ENCODE assay signal across 1 cellular context in genomic region chr11:46593550-46594382, GRCh38.
TF ChIP-seq lines count a peak whose summit lies in the region.

Gene AMBRA1, minus strand, starts transcription at chr11:46594023. Its CDS starts 45,643 bp downstream, at chr11:46548380.

TF ChIP-seq in HepG2, 621 proteins besides CTCF, POLR2A, EP300 and RAD21 (continued from another document and continues in another):
- TF ChIP-seq UBTF (CRISPR knock-in tag; IDR thresholded peaks at IDR 0.05) (peak; percentile 92), MTF2 (CRISPR knock-in tag; IDR thresholded peaks at IDR 0.05; ENCODE audit: borderline replicate concordance) (no peak), FOXA1 (IDR thresholded peaks at IDR 0.05) (no peak), FOXA1 (CRISPR knock-in tag; IDR thresholded peaks at IDR 0.05) (peak; percentile 51), TCF7L2 (IDR thresholded peaks at IDR 0.05; ENCODE audit: low read depth, low read length) (no peak), RBM39 (IDR thresholded peaks at IDR 0.05; ENCODE audit: low read depth, low read length, poor library complexity, severe bottlenecking) (peak; percentile 98), ZNF589 (CRISPR knock-in tag; conservative IDR thresholded peaks at IDR 0.05) (no peak), ZNF264 (CRISPR knock-in tag; IDR thresholded peaks at IDR 0.05) (no peak), PAF1 (CRISPR knock-in tag; IDR thresholded peaks at IDR 0.05) (no peak), BRD4 (CRISPR knock-in tag; IDR thresholded peaks at IDR 0.05) (no peak; the same call in 1 of the 2 replicates), TBL1XR1 (IDR thresholded peaks at IDR 0.05; ENCODE audit: borderline replicate concordance, low read length, partially characterized antibody) (no peak), MEF2D (CRISPR knock-in tag; IDR thresholded peaks at IDR 0.05) (no peak), ZNF720 (CRISPR knock-in tag; IDR thresholded peaks at IDR 0.05) (no peak), ZNF12 (CRISPR knock-in tag; IDR thresholded peaks at IDR 0.05) (peak; percentile 85), ELF1 (CRISPR knock-in tag; IDR thresholded peaks at IDR 0.05) (peak; percentile 59), MEIS1 (CRISPR knock-in tag; IDR thresholded peaks at IDR 0.05; ENCODE audit: borderline replicate concordance) (no peak), SMYD3 (CRISPR knock-in tag; IDR thresholded peaks at IDR 0.05) (no peak), MAZ (IDR thresholded peaks at IDR 0.05; ENCODE audit: borderline replicate concordance, low read depth, low read length) (no peak), MAZ (CRISPR knock-in tag; IDR thresholded peaks at IDR 0.05; ENCODE audit: low read depth) (peak; percentile 69), ZNF557 (CRISPR knock-in tag; IDR thresholded peaks at IDR 0.05) (no peak), GABPB1 (CRISPR knock-in tag; IDR thresholded peaks at IDR 0.05) (peak; percentile 72), MED13 (CRISPR knock-in tag; IDR thresholded peaks at IDR 0.05) (no peak; the same call in 1 of the 2 replicates), ZBTB3 (CRISPR knock-in tag; IDR thresholded peaks at IDR 0.05; ENCODE audit: borderline replicate concordance, low read depth) (no peak), HMGXB4 (CRISPR knock-in tag; IDR thresholded peaks at IDR 0.05; ENCODE audit: borderline replicate concordance in 1 of 2, low read depth in 1 of 2) (peak; percentile 66 to 81; a peak in 3 of 4 replicates), FLYWCH1 (CRISPR knock-in tag; IDR thresholded peaks at IDR 0.05) (0 out of 2 replicates have a peak, but pooled peaks have one; percentile 30), ZNF597 (CRISPR knock-in tag; IDR thresholded peaks at IDR 0.05) (no peak), ZZZ3 (CRISPR knock-in tag; IDR thresholded peaks at IDR 0.05; ENCODE audit: borderline replicate concordance) (peak; percentile 75; the same call in 1 of the 2 replicates), CAMTA2 (CRISPR knock-in tag; IDR thresholded peaks at IDR 0.05; ENCODE audit: borderline replicate concordance) (no peak), MATR3 (CRISPR knock-in tag; IDR thresholded peaks at IDR 0.05) (no peak), TOE1 (CRISPR knock-in tag; IDR thresholded peaks at IDR 0.05) (no peak), KAT8 (CRISPR knock-in tag; IDR thresholded peaks at IDR 0.05) (peak; percentile 92), IRF9 (CRISPR knock-in tag; IDR thresholded peaks at IDR 0.05; ENCODE audit: borderline replicate concordance) (peak; percentile 58; the same call in 1 of the 2 replicates), ZNF792 (CRISPR knock-in tag; IDR thresholded peaks at IDR 0.05) (peak; percentile 41; the same call in 1 of the 2 replicates), ARNT (IDR thresholded peaks at IDR 0.05) (no peak), DRAP1 (CRISPR knock-in tag; IDR thresholded peaks at IDR 0.05) (peak; percentile 75), ARID2 (CRISPR knock-in tag; IDR thresholded peaks at IDR 0.05; ENCODE audit: borderline replicate concordance) (no peak), ZSCAN20 (CRISPR knock-in tag; IDR thresholded peaks at IDR 0.05; ENCODE audit: borderline replicate concordance) (no peak), CC2D1A (CRISPR knock-in tag; IDR thresholded peaks at IDR 0.05) (no peak)
- TF ChIP-seq, protein P1, sequence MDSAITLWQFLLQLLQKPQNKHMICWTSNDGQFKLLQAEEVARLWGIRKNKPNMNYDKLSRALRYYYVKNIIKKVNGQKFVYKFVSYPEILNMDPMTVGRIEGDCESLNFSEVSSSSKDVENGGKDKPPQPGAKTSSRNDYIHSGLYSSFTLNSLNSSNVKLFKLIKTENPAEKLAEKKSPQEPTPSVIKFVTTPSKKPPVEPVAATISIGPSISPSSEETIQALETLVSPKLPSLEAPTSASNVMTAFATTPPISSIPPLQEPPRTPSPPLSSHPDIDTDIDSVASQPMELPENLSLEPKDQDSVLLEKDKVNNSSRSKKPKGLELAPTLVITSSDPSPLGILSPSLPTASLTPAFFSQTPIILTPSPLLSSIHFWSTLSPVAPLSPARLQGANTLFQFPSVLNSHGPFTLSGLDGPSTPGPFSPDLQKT (CRISPR knock-in tag; IDR thresholded peaks at IDR 0.05; ENCODE audit: borderline replicate concordance): no peak
- TF ChIP-seq, protein P2, sequence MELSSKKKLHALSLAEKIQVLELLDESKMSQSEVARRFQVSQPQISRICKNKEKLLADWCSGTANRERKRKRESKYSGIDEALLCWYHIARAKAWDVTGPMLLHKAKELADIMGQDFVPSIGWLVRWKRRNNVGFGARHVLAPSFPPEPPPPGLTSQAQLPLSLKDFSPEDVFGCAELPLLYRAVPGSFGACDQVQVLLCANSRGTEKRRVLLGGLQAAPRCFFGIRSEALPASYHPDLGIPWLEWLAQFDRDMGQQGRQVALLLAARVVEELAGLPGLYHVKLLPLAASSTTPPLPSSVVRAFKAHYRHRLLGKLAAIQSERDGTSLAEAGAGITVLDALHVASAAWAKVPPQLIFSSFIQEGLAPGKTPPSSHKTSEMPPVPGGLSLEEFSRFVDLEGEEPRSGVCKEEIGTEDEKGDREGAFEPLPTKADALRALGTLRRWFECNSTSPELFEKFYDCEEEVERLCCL (CRISPR knock-in tag; IDR thresholded peaks at IDR 0.05; ENCODE audit: borderline replicate concordance): no peak
- TF ChIP-seq, protein P3, sequence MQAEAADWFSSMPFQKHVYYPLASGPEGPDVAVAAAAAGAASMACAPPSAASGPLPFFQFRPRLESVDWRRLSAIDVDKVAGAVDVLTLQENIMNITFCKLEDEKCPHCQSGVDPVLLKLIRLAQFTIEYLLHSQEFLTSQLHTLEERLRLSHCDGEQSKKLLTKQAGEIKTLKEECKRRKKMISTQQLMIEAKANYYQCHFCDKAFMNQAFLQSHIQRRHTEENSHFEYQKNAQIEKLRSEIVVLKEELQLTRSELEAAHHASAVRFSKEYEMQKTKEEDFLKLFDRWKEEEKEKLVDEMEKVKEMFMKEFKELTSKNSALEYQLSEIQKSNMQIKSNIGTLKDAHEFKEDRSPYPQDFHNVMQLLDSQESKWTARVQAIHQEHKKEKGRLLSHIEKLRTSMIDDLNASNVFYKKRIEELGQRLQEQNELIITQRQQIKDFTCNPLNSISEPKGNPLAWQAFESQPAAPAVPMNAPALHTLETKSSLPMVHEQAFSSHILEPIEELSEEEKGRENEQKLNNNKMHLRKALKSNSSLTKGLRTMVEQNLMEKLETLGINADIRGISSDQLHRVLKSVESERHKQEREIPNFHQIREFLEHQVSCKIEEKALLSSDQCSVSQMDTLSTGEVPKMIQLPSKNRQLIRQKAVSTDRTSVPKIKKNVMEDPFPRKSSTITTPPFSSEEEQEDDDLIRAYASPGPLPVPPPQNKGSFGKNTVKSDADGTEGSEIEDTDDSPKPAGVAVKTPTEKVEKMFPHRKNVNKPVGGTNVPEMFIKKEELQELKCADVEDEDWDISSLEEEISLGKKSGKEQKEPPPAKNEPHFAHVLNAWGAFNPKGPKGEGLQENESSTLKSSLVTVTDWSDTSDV (CRISPR knock-in tag; IDR thresholded peaks at IDR 0.05): no peak
- TF ChIP-seq, protein P4, sequence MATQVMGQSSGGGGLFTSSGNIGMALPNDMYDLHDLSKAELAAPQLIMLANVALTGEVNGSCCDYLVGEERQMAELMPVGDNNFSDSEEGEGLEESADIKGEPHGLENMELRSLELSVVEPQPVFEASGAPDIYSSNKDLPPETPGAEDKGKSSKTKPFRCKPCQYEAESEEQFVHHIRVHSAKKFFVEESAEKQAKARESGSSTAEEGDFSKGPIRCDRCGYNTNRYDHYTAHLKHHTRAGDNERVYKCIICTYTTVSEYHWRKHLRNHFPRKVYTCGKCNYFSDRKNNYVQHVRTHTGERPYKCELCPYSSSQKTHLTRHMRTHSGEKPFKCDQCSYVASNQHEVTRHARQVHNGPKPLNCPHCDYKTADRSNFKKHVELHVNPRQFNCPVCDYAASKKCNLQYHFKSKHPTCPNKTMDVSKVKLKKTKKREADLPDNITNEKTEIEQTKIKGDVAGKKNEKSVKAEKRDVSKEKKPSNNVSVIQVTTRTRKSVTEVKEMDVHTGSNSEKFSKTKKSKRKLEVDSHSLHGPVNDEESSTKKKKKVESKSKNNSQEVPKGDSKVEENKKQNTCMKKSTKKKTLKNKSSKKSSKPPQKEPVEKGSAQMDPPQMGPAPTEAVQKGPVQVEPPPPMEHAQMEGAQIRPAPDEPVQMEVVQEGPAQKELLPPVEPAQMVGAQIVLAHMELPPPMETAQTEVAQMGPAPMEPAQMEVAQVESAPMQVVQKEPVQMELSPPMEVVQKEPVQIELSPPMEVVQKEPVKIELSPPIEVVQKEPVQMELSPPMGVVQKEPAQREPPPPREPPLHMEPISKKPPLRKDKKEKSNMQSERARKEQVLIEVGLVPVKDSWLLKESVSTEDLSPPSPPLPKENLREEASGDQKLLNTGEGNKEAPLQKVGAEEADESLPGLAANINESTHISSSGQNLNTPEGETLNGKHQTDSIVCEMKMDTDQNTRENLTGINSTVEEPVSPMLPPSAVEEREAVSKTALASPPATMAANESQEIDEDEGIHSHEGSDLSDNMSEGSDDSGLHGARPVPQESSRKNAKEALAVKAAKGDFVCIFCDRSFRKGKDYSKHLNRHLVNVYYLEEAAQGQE (IDR thresholded peaks at IDR 0.05; ENCODE audit: borderline replicate concordance in 1 of 2, low read depth in 1 of 2, low read length in 2 of 2): peak in 1 of 2 experiments; percentile 46; a peak in 1 of 4 replicates
- TF ChIP-seq, protein P5, sequence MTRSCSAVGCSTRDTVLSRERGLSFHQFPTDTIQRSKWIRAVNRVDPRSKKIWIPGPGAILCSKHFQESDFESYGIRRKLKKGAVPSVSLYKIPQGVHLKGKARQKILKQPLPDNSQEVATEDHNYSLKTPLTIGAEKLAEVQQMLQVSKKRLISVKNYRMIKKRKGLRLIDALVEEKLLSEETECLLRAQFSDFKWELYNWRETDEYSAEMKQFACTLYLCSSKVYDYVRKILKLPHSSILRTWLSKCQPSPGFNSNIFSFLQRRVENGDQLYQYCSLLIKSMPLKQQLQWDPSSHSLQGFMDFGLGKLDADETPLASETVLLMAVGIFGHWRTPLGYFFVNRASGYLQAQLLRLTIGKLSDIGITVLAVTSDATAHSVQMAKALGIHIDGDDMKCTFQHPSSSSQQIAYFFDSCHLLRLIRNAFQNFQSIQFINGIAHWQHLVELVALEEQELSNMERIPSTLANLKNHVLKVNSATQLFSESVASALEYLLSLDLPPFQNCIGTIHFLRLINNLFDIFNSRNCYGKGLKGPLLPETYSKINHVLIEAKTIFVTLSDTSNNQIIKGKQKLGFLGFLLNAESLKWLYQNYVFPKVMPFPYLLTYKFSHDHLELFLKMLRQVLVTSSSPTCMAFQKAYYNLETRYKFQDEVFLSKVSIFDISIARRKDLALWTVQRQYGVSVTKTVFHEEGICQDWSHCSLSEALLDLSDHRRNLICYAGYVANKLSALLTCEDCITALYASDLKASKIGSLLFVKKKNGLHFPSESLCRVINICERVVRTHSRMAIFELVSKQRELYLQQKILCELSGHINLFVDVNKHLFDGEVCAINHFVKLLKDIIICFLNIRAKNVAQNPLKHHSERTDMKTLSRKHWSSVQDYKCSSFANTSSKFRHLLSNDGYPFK (CRISPR knock-in tag; IDR thresholded peaks at IDR 0.05; ENCODE audit: borderline replicate concordance): peak; percentile 65; the same call in 1 of the 2 replicates
